ENCODE assay signal across 14 cellular contexts in genomic region chr3:88142094-88142624, GRCh38. TPM values are rescaled to one million over a fixed set of nuclear protein-coding genes. Genes with fewer than 3 reads are reported as not detected.
DNase-seq lines count a peak whose midpoint lies in the region; ATAC-seq and TF ChIP-seq lines count a peak whose summit lies in the region.
"Had no signal": no experiment of that assay in that cellular context is flagged by ENCODE, and none has a peak within 500 bp of the region (broad histone marks: within the 10 kb centered on the region; RNA-seq: fewer than 3 reads in every experiment).

No MANE protein-coding gene starts in this region.

- H3K4me1 ChIP-seq in left lung, result no peaks in the 10 kb centered on the region
- H3K4me1 ChIP-seq: esophagus muscularis mucosa had no signal

- intact Hi-C loops in left lung (cut with DNase I), result no loop called here

- no peaks in the 10 kb centered on the region for H3K9me3 ChIP-seq in left lung
- H3K9me3 ChIP-seq: esophagus muscularis mucosa, sigmoid colon had no signal

- no peaks in the 10 kb centered on the region for H3K27me3 ChIP-seq in left lung
- H3K27me3 ChIP-seq: esophagus muscularis mucosa, sigmoid colon had no signal

- no peak for TF ChIP-seq POLR2A in erythroblast (IDR thresholded peaks at IDR 0.05; ENCODE audit: low read length)

- peak; percentile 61 for ATAC-seq in GM18498 (IDR thresholded peaks at IDR 0.05; ENCODE audit: unreplicated experiment)
- peak; percentile 59 for ATAC-seq in GM21619 (IDR thresholded peaks at IDR 0.05; ENCODE audit: unreplicated experiment)
- no peak for ATAC-seq in left lung

- TF ChIP-seq CTCF in fibroblast of villous mesenchyme (IDR thresholded peaks at IDR 0.05; ENCODE audit: insufficient read depth, low read depth, low read length) (no peak), left lung (IDR thresholded peaks at IDR 0.05) (no peak)

- H3K36me3 ChIP-seq in left lung, result peaks cover 0 to 38% of the 10 kb centered on the region in 2 donors

- H3K4me3 ChIP-seq in fibroblast of villous mesenchyme (ENCODE audit: low read depth, low read length) (no peak overlapping the region), left lung (no peak overlapping the region)
- H3K4me3 ChIP-seq: esophagus muscularis mucosa, lung, sigmoid colon had no signal

- DNase-seq in M059J (ENCODE audit: low read depth), result peak; percentile 52
- DNase-seq in fibroblast of villous mesenchyme (ENCODE audit: low read depth), result peak; percentile 66
- DNase-seq in hepatic stellate cell (ENCODE audit: low spot score), result no peak
- no peak for DNase-seq in erythroblast (lab: John Stamatoyannopoulos, UW)
- no peak for DNase-seq in NCI-H2081 (lab: John Stamatoyannopoulos, UW)
- no peak for DNase-seq in left lung
- DNase-seq: activated B cell treated with CpG ODN at 0.5 μM for 24 hours, NCI-H1092 treated with DMSO at 0.1 percent for 48 hours, OCI-M1, sigmoid colon had no signal

- no peak overlapping the region for H3K27ac ChIP-seq in left lung
- H3K27ac ChIP-seq: esophagus muscularis mucosa, sigmoid colon had no signal

RNA-seq across cellular contexts. Expression of gene C3orf38, which starts 7.6 kb away (rescaled TPM):
- 15.2 and 21.1 TPM in 2 replicates for total RNA-seq in M059J (2014; rRNA removed; shearing (Covaris generic))
- total RNA-seq in fibroblast of villous mesenchyme (31.9 and 33.2 TPM in 2 replicates), left lung (10 to 100 TPM; 17.6 to 22.3 TPM)

Comparison
In these comparisons a context has a peak if more than half of its experiments do, and no peak if none do; other contexts are left out.
1. DNase-seq: peak in M059J (single experiment) and fibroblast of villous mesenchyme (single experiment); none in hepatic stellate cell (single experiment), erythroblast (0 of 2), NCI-H2081 (0 of 2) and left lung (0 of 2).